Comparison of ENCODE assay signal across 7 cellular contexts in genomic region chr14:75001899-75002298, GRCh38. TPM values are rescaled to one million over a fixed set of nuclear protein-coding genes. Genes with fewer than 3 reads are reported as not detected.
DNase-seq lines count a peak whose midpoint lies in the region; ATAC-seq and TF ChIP-seq lines count a peak whose summit lies in the region.

No MANE protein-coding gene starts in this region.

- H3K36me3 Mint-ChIP-seq in HFFc6 (ENCODE audit: low read depth) = peaks cover 42% of the 10 kb centered on the region; the same call in 1 of the 2 replicates
- H3K36me3 Mint-ChIP-seq in activated T-helper 1 cell treated with anti-CD3 and anti-CD28 coated beads, Interleukin-12 subunit alpha, Interleukin-12 subunit beta, Interleukin-2, Interleukin-4 antibody, amounts not matched to agents 30 ng/mL and 10 ng/mL and 1 ng/mL, durations not matched to agents 14 hours and 24 hours and 36 hours (ENCODE audit: low read depth) = peaks cover 40% of the 10 kb centered on the region
- peaks cover 22% of the 10 kb centered on the region for H3K36me3 Mint-ChIP-seq in stimulated activated memory B cell treated with anti-CD40 and anti-IgM and Interleukin-4, amounts not matched to agents 10 μg/mL and 1 μg/mL and 100 μg/mL, for 72 hours

- H3K9me3 ChIP-seq in iPS-18c (ENCODE audit: control insufficient read depth, insufficient read depth, low read length) = no peaks in the 10 kb centered on the region

- peaks cover 2% of the 10 kb centered on the region; the same call in 1 of the 2 replicates for H3K27me3 Mint-ChIP-seq in HFFc6 (ENCODE audit: insufficient read depth)
- peaks cover 10% of the 10 kb centered on the region for H3K27me3 Mint-ChIP-seq in activated T-helper 1 cell treated with anti-CD3 and anti-CD28 coated beads, Interleukin-12 subunit alpha, Interleukin-12 subunit beta, Interleukin-2, Interleukin-4 antibody, amounts not matched to agents 30 ng/mL and 10 ng/mL and 1 ng/mL, durations not matched to agents 14 hours and 24 hours and 36 hours (ENCODE audit: insufficient read depth)
- no peaks in the 10 kb centered on the region for H3K27me3 Mint-ChIP-seq in stimulated activated memory B cell treated with anti-CD40 and anti-IgM and Interleukin-4, amounts not matched to agents 10 μg/mL and 1 μg/mL and 100 μg/mL, for 72 hours

- no peak for TF ChIP-seq CTCF in HFFc6 (IDR thresholded peaks at IDR 0.05)

- intact Hi-C loops in activated T-helper 1 cell treated with anti-CD3 and anti-CD28 coated beads, Interleukin-12 subunit alpha, Interleukin-12 subunit beta, Interleukin-2, Interleukin-4 antibody, amounts not matched to agents 30 ng/mL and 10 ng/mL and 1 ng/mL, durations not matched to agents 14 hours and 24 hours and 36 hours (cut with micrococcal nuclease) = loop anchor here (1.0 to 5.0 kb wide), 13 partner anchors 9 to 985 kb away; partner anchors contain the start of genes DLST, IFT43, ISCA2 and MLH3

- H3K9me3 Mint-ChIP-seq in HFFc6 = peaks cover 4% of the 10 kb centered on the region; the same call in 1 of the 2 replicates
- peaks cover 4% of the 10 kb centered on the region for H3K9me3 Mint-ChIP-seq in activated T-helper 1 cell treated with anti-CD3 and anti-CD28 coated beads, Interleukin-12 subunit alpha, Interleukin-12 subunit beta, Interleukin-2, Interleukin-4 antibody, amounts not matched to agents 30 ng/mL and 10 ng/mL and 1 ng/mL, durations not matched to agents 14 hours and 24 hours and 36 hours
- H3K9me3 Mint-ChIP-seq in stimulated activated memory B cell treated with anti-CD40 and anti-IgM and Interleukin-4, amounts not matched to agents 10 μg/mL and 1 μg/mL and 100 μg/mL, for 72 hours = no peaks in the 10 kb centered on the region

- peak overlapping the region; percentile 97 for H3K27ac Mint-ChIP-seq in HFFc6
- peak overlapping the region; percentile 92 for H3K27ac Mint-ChIP-seq in activated T-helper 1 cell treated with anti-CD3 and anti-CD28 coated beads, Interleukin-12 subunit alpha, Interleukin-12 subunit beta, Interleukin-2, Interleukin-4 antibody, amounts not matched to agents 30 ng/mL and 10 ng/mL and 1 ng/mL, durations not matched to agents 14 hours and 24 hours and 36 hours
- H3K27ac Mint-ChIP-seq in stimulated activated memory B cell treated with anti-CD40 and anti-IgM and Interleukin-4, amounts not matched to agents 10 μg/mL and 1 μg/mL and 100 μg/mL, for 72 hours = peak overlapping the region; percentile 90

- peak overlapping the region; percentile 98 for H3K4me3 ChIP-seq in iPS-18c (ENCODE audit: insufficient read depth, low read depth, low read length)

- peak overlapping the region; percentile 92 for H3K4me3 Mint-ChIP-seq in HFFc6
- peak overlapping the region; percentile 98 for H3K4me3 Mint-ChIP-seq in activated T-helper 1 cell treated with anti-CD3 and anti-CD28 coated beads, Interleukin-12 subunit alpha, Interleukin-12 subunit beta, Interleukin-2, Interleukin-4 antibody, amounts not matched to agents 30 ng/mL and 10 ng/mL and 1 ng/mL, durations not matched to agents 14 hours and 24 hours and 36 hours
- H3K4me3 Mint-ChIP-seq in stimulated activated memory B cell treated with anti-CD40 and anti-IgM and Interleukin-4, amounts not matched to agents 10 μg/mL and 1 μg/mL and 100 μg/mL, for 72 hours = peak overlapping the region; percentile 95

- no peak for ATAC-seq in stimulated activated memory B cell treated with anti-CD40 and anti-IgM and Interleukin-4, amounts not matched to agents 10 μg/mL and 1 μg/mL and 100 μg/mL, for 72 hours
- no peak for ATAC-seq in HG02571 (IDR thresholded peaks at IDR 0.05; ENCODE audit: unreplicated experiment)

- DNase-seq in HFFc6 = no peak
- no peak for DNase-seq in activated T-helper 1 cell treated with anti-CD3 and anti-CD28 coated beads, Interleukin-12 subunit alpha, Interleukin-12 subunit beta, Interleukin-2, Interleukin-4 antibody, amounts not matched to agents 30 ng/mL and 10 ng/mL and 1 ng/mL, durations not matched to agents 14 hours and 24 hours and 36 hours (ENCODE audit: low spot score)
- no peak for DNase-seq in AG08396 (ENCODE audit: low spot score)
- DNase-seq in DMS114 treated with DMSO at 0.1 percent for 48 hours (lab: John Stamatoyannopoulos, UW; ENCODE audit: unreplicated experiment) = no peak

- H3K4me1 Mint-ChIP-seq in HFFc6 (ENCODE audit: low read depth) = peaks cover 32% of the 10 kb centered on the region
- peaks cover 47% of the 10 kb centered on the region for H3K4me1 Mint-ChIP-seq in activated T-helper 1 cell treated with anti-CD3 and anti-CD28 coated beads, Interleukin-12 subunit alpha, Interleukin-12 subunit beta, Interleukin-2, Interleukin-4 antibody, amounts not matched to agents 30 ng/mL and 10 ng/mL and 1 ng/mL, durations not matched to agents 14 hours and 24 hours and 36 hours (ENCODE audit: low read depth)
- H3K4me1 Mint-ChIP-seq in stimulated activated memory B cell treated with anti-CD40 and anti-IgM and Interleukin-4, amounts not matched to agents 10 μg/mL and 1 μg/mL and 100 μg/mL, for 72 hours = peaks cover 30% of the 10 kb centered on the region

RNA-seq across cellular contexts. Expression of gene EIF2B2, which starts 0.8 kb away (rescaled TPM):
- total RNA-seq in HFFc6 (2021; fragmentation: NEBNext Ultra II Directional; extraction: Animal tissue kit (Norgen Biotek cat#: 25700)) = 10 to 100 TPM; 55.5 to 66.1 (median 59.0) TPM
- total RNA-seq in activated T-helper 1 cell treated with anti-CD3 and anti-CD28 coated beads, Interleukin-12 subunit alpha, Interleukin-12 subunit beta, Interleukin-2, Interleukin-4 antibody, amounts not matched to agents 30 ng/mL and 10 ng/mL and 1 ng/mL, durations not matched to agents 14 hours and 24 hours and 36 hours = 52.8 and 54.3 TPM in 2 replicates

RNA-seq across cellular contexts. Expression of gene PGF, which starts 46.5 kb away (rescaled TPM):
- total RNA-seq in HFFc6 (2021; fragmentation: NEBNext Ultra II Directional; extraction: Animal tissue kit (Norgen Biotek cat#: 25700)) = 1 to 10 TPM in 4 of 6 experiments, under 1 TPM in 2; 0.87 to 2.9 (median 2.7) TPM
- 0.22 and 0.41 TPM in 2 replicates for total RNA-seq in activated T-helper 1 cell treated with anti-CD3 and anti-CD28 coated beads, Interleukin-12 subunit alpha, Interleukin-12 subunit beta, Interleukin-2, Interleukin-4 antibody, amounts not matched to agents 30 ng/mL and 10 ng/mL and 1 ng/mL, durations not matched to agents 14 hours and 24 hours and 36 hours

RNA-seq across cellular contexts. Expression of gene MLH3, which starts 49.4 kb away (rescaled TPM):
- 10 to 100 TPM in 1 of 6 experiments, 1 to 10 TPM in 5; 5.4 to 11.6 (median 7.6) TPM for total RNA-seq in HFFc6 (2021; fragmentation: NEBNext Ultra II Directional; extraction: Animal tissue kit (Norgen Biotek cat#: 25700))
- 24.3 and 28.3 TPM in 2 replicates for total RNA-seq in activated T-helper 1 cell treated with anti-CD3 and anti-CD28 coated beads, Interleukin-12 subunit alpha, Interleukin-12 subunit beta, Interleukin-2, Interleukin-4 antibody, amounts not matched to agents 30 ng/mL and 10 ng/mL and 1 ng/mL, durations not matched to agents 14 hours and 24 hours and 36 hours
